Comparison of ENCODE assay signal across 1 cellular context in the genomic region with DNA sequence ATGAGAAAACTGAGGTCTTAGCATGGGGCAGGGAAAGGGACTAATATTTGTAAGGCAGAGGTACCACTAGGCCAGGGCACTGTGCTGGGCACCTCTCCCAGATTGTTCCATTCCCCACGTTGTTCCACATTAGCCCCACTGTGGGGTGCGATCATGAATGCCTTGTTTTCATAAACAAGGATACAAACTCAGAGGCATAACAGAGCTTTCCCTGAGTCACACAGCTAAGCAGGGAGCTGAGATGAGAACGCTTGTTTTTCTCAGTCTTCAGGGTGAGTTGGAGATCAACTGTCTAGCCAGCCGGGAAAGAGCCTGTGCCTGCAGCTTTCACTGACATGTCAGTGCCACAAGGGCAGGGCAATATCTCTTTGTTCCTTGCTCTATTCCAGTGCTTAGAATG.
TF ChIP-seq lines count a peak whose summit lies in the region.

No MANE protein-coding gene starts in this region.

TF ChIP-seq in HepG2, 621 proteins besides CTCF, POLR2A, EP300 and RAD21:
- no peak for TF ChIP-seq ATM (IDR thresholded peaks at IDR 0.05; ENCODE audit: borderline replicate concordance)
- no peak for TF ChIP-seq ZNF430 (CRISPR knock-in tag; IDR thresholded peaks at IDR 0.05)
- no peak for TF ChIP-seq IKZF4 (CRISPR knock-in tag; IDR thresholded peaks at IDR 0.05; ENCODE audit: borderline replicate concordance, low read depth, not compliant biosample characterization)
- TF ChIP-seq, protein P1, sequence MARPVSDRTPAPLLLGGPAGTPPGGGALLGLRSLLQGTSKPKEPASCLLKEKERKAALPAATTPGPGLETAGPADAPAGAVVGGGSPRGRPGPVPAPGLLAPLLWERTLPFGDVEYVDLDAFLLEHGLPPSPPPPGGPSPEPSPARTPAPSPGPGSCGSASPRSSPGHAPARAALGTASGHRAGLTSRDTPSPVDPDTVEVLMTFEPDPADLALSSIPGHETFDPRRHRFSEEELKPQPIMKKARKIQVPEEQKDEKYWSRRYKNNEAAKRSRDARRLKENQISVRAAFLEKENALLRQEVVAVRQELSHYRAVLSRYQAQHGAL (CRISPR knock-in tag; IDR thresholded peaks at IDR 0.05; ENCODE audit: not compliant biosample characterization), result no peak
- no peak for TF ChIP-seq MIER2 (CRISPR knock-in tag; IDR thresholded peaks at IDR 0.05)
- TF ChIP-seq MED8 (CRISPR knock-in tag; IDR thresholded peaks at IDR 0.05; ENCODE audit: insufficient replicate concordance), result no peak
- TF ChIP-seq ZNF614 (CRISPR knock-in tag; IDR thresholded peaks at IDR 0.05; ENCODE audit: borderline replicate concordance), result no peak
- no peak for TF ChIP-seq ZSCAN12 (CRISPR knock-in tag; IDR thresholded peaks at IDR 0.05)
- TF ChIP-seq HMG20B (CRISPR knock-in tag; conservative IDR thresholded peaks at IDR 0.05), result no peak
TF ChIP-seq in HepG2: peak in this region for 0.
